Comparison of ENCODE assay signal across 1 cellular context in the genomic region with DNA sequence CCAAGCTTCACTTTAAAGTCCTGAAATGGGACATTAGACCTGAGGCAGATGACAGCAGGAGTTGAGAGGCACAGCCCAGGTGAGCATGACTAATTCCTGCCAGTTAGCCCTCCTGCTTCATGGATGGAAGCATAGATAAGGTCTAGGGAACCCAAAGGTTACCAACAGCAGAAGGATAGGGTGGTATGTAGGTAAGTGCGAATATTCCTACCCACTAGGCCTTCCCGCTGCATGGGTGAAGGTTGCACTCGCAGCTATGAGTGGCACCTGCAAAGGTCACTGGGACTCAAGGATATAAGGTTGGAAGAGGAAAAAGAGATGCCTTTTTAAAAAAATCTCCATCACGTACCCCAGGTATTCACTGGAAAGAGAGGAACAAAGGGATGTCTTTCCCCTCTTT.
A peak's percentile ranks its signal among the peaks of the same experiment; 100 is the strongest.
TF ChIP-seq lines count a peak whose summit lies in the region.

No MANE protein-coding gene starts in this region.

TF ChIP-seq in K562, 482 proteins besides CTCF, POLR2A, EP300 and RAD21 (continued from another document and continues in another):
- TF ChIP-seq ATF7 (IDR thresholded peaks at IDR 0.05) (0 out of 2 replicates have a peak, but pooled peaks have one; percentile 41), STAT6 (CRISPR knock-in tag; IDR thresholded peaks at IDR 0.05) (no peak), CLOCK (CRISPR knock-in tag; IDR thresholded peaks at IDR 0.05; ENCODE audit: borderline replicate concordance) (no peak), ZNF316 (IDR thresholded peaks at IDR 0.05) (no peak), CREB1 (IDR thresholded peaks at IDR 0.05) (no peak), CREB1 (CRISPR knock-in tag; IDR thresholded peaks at IDR 0.05) (no peak), HNRNPK (IDR thresholded peaks at IDR 0.05; ENCODE audit: low read depth, low read length, poor library complexity, severe bottlenecking) (no peak), SIN3B (IDR thresholded peaks at IDR 0.05; ENCODE audit: low read depth) (no peak), ZNF263 (CRISPR knock-in tag; IDR thresholded peaks at IDR 0.05; ENCODE audit: borderline replicate concordance) (no peak), NR2F6 (CRISPR knock-in tag; IDR thresholded peaks at IDR 0.05) (no peak), LARP7 (IDR thresholded peaks at IDR 0.05) (no peak), ZNF584 (CRISPR knock-in tag; IDR thresholded peaks at IDR 0.05; ENCODE audit: low read depth) (no peak), PRDM10 (IDR thresholded peaks at IDR 0.05; ENCODE audit: partially characterized antibody) (no peak), E2F3 (CRISPR knock-in tag; IDR thresholded peaks at IDR 0.05) (no peak), MAFF (IDR thresholded peaks at IDR 0.05; ENCODE audit: low read length) (no peak), YBX1 (IDR thresholded peaks at IDR 0.05) (no peak), ZNF165 (CRISPR knock-in tag; IDR thresholded peaks at IDR 0.05; ENCODE audit: borderline replicate concordance) (no peak), GABPB2 (CRISPR knock-in tag; conservative IDR thresholded peaks at IDR 0.05) (no peak), NFRKB (IDR thresholded peaks at IDR 0.05; ENCODE audit: low read depth) (no peak), ARID4B (CRISPR knock-in tag; IDR thresholded peaks at IDR 0.05) (no peak), SMAD3 (CRISPR knock-in tag; conservative IDR thresholded peaks at IDR 0.05) (no peak), ZNF785 (CRISPR knock-in tag; IDR thresholded peaks at IDR 0.05) (no peak), SRSF9 (IDR thresholded peaks at IDR 0.05; ENCODE audit: borderline replicate concordance, low read depth, low read length) (no peak), NFIX (CRISPR knock-in tag; IDR thresholded peaks at IDR 0.05; ENCODE audit: low read depth) (no peak), ETV6 (IDR thresholded peaks at IDR 0.05; ENCODE audit: borderline replicate concordance in 1 of 2, low read depth in 2 of 2, low read length in 1 of 2) (no peak), ETV6 (CRISPR knock-in tag; IDR thresholded peaks at IDR 0.05; ENCODE audit: borderline replicate concordance) (no peak), ZSCAN29 (IDR thresholded peaks at IDR 0.05) (no peak), RFX1 (IDR thresholded peaks at IDR 0.05) (no peak), RCOR1 (IDR thresholded peaks at IDR 0.05; ENCODE audit: borderline replicate concordance in 1 of 2, low read depth in 2 of 2, low read length in 2 of 2) (peak in 1 of 2 experiments; percentile 77; a peak in 1 of 4 replicates), CBFA2T2 (conservative IDR thresholded peaks at IDR 0.05) (no peak), RBM39 (optimal IDR thresholded peaks at IDR 0.05; ENCODE audit: low read depth, low read length) (peak; percentile 56), ID3 (CRISPR knock-in tag; IDR thresholded peaks at IDR 0.05) (no peak), ID3 (tag; IDR thresholded peaks at IDR 0.05) (peak; percentile 96), CEBPG (CRISPR knock-in tag; IDR thresholded peaks at IDR 0.05) (no peak), CEBPG (tag; conservative IDR thresholded peaks at IDR 0.05 in 1 of 2, IDR thresholded peaks at IDR 0.05 in 1 of 2) (no peak), CBX1 (IDR thresholded peaks at IDR 0.05; ENCODE audit: low read depth) (peak; percentile 100), ZNF695 (CRISPR knock-in tag; IDR thresholded peaks at IDR 0.05) (no peak), MAFG (tag; conservative IDR thresholded peaks at IDR 0.05) (no peak), BRF1 (IDR thresholded peaks at IDR 0.05; ENCODE audit: borderline replicate concordance, extremely low read depth, insufficient read length) (no peak), CBX8 (IDR thresholded peaks at IDR 0.05; ENCODE audit: borderline replicate concordance, extremely low read depth, low read depth, low read length, poor library complexity, severe bottlenecking) (no peak), ZNF512 (tag; IDR thresholded peaks at IDR 0.05) (no peak), ZNF79 (CRISPR knock-in tag; IDR thresholded peaks at IDR 0.05; ENCODE audit: low read depth) (no peak), SNRNP70 (optimal IDR thresholded peaks at IDR 0.05; ENCODE audit: low read depth, low read length) (no peak), SMARCA4 (IDR thresholded peaks at IDR 0.05) (no peak)
- TF ChIP-seq, protein P1, sequence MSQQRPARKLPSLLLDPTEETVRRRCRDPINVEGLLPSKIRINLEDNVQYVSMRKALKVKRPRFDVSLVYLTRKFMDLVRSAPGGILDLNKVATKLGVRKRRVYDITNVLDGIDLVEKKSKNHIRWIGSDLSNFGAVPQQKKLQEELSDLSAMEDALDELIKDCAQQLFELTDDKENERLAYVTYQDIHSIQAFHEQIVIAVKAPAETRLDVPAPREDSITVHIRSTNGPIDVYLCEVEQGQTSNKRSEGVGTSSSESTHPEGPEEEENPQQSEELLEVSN (IDR thresholded peaks at IDR 0.05; ENCODE audit: borderline replicate concordance in 1 of 2, extremely low read depth in 1 of 2, insufficient read depth in 1 of 2, insufficient read length in 1 of 2, low read depth in 1 of 2, low read length in 1 of 2, poor library complexity in 1 of 2, severe bottlenecking in 1 of 2): no peak
- TF ChIP-seq, protein P2, sequence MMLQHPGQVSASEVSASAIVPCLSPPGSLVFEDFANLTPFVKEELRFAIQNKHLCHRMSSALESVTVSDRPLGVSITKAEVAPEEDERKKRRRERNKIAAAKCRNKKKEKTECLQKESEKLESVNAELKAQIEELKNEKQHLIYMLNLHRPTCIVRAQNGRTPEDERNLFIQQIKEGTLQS (IDR thresholded peaks at IDR 0.05): no peak
- TF ChIP-seq, protein P2 (CRISPR knock-in tag; conservative IDR thresholded peaks at IDR 0.05): no peak
- TF ChIP-seq, protein P3, sequence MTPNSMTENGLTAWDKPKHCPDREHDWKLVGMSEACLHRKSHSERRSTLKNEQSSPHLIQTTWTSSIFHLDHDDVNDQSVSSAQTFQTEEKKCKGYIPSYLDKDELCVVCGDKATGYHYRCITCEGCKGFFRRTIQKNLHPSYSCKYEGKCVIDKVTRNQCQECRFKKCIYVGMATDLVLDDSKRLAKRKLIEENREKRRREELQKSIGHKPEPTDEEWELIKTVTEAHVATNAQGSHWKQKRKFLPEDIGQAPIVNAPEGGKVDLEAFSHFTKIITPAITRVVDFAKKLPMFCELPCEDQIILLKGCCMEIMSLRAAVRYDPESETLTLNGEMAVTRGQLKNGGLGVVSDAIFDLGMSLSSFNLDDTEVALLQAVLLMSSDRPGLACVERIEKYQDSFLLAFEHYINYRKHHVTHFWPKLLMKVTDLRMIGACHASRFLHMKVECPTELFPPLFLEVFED (CRISPR knock-in tag; conservative IDR thresholded peaks at IDR 0.05): no peak
